8 cellular contexts compared by ENCODE assay signal in the genomic region with DNA sequence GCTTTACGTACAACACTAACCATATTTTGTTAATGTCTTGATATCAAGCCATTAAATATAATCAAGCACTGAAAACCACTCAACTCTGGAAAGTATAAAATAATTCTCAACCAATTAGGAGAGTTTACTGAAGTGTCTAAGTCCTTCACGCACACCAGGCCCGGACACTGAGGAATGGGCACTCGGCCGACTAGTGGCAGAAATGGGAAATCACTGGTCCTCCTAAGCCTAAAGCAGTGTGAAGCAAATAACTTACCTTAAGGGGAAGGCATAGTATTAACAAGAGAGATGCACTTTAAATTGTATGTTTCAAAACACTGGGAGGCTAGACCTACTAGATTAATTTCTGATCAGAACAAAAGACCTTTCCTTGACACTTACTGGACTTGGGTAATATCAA. TPM values are rescaled to one million over a fixed set of nuclear protein-coding genes. Genes with fewer than 3 reads are reported as not detected.
A peak's percentile ranks its signal among the peaks of the same experiment; 100 is the strongest.
DNase-seq lines count a peak whose midpoint lies in the region; ATAC-seq and TF ChIP-seq lines count a peak whose summit lies in the region.

No MANE protein-coding gene starts in this region.

- H3K27ac Mint-ChIP-seq in nephron progenitor cell = no peak overlapping the region
- no peak overlapping the region for H3K27ac Mint-ChIP-seq in activated naive CD8-positive, alpha-beta T cell treated with anti-CD3 and anti-CD28 coated beads for 36 hours

- DNase-seq in GM12864 (ENCODE audit: low read depth) (no peak), LNCaP clone FGC (ENCODE audit: low read depth) (no peak), epithelial cell of esophagus (ENCODE audit: low read depth) (peak; percentile 24), nephron progenitor cell (peak; percentile 34), RKO (ENCODE audit: low spot score) (no peak), NCI-H1436 treated with DMSO at 0.1 percent for 48 hours (lab: John Stamatoyannopoulos, UW) (no peak)
- no peak for DNase-seq in activated naive CD8-positive, alpha-beta T cell treated with anti-CD3 and anti-CD28 coated beads for 36 hours

- peaks cover 64% of the 10 kb centered on the region for H3K36me3 Mint-ChIP-seq in nephron progenitor cell (ENCODE audit: low read depth)
- peaks cover 15% of the 10 kb centered on the region for H3K36me3 Mint-ChIP-seq in activated naive CD8-positive, alpha-beta T cell treated with anti-CD3 and anti-CD28 coated beads for 36 hours

- peaks cover 7% of the 10 kb centered on the region for H3K4me1 Mint-ChIP-seq in nephron progenitor cell
- peaks cover 21% of the 10 kb centered on the region for H3K4me1 Mint-ChIP-seq in activated naive CD8-positive, alpha-beta T cell treated with anti-CD3 and anti-CD28 coated beads for 36 hours

- H3K27me3 Mint-ChIP-seq in nephron progenitor cell (ENCODE audit: low read depth, poor library complexity) = no peaks in the 10 kb centered on the region
- no peaks in the 10 kb centered on the region for H3K27me3 Mint-ChIP-seq in activated naive CD8-positive, alpha-beta T cell treated with anti-CD3 and anti-CD28 coated beads for 36 hours

- no peak overlapping the region for H3K4me3 Mint-ChIP-seq in nephron progenitor cell
- H3K4me3 Mint-ChIP-seq in activated naive CD8-positive, alpha-beta T cell treated with anti-CD3 and anti-CD28 coated beads for 36 hours = no peak overlapping the region

- TF ChIP-seq CTCF in GM12864 (IDR thresholded peaks at IDR 0.05; ENCODE audit: low read depth, low read length, missing control alignments) (peak; percentile 38), LNCaP clone FGC (IDR thresholded peaks at IDR 0.05; ENCODE audit: control insufficient read depth, extremely low read depth, insufficient read depth) (peak; percentile 33), epithelial cell of esophagus (IDR thresholded peaks at IDR 0.05; ENCODE audit: insufficient read depth, low read depth, low read length, missing control alignments) (peak; percentile 37), nephron progenitor cell (IDR thresholded peaks at IDR 0.05) (peak; percentile 58)

- no peak overlapping the region for H3K4me3 ChIP-seq in GM12864 (ENCODE audit: low read depth, low read length)
- H3K4me3 ChIP-seq in LNCaP clone FGC (ENCODE audit: low read depth, low read length) = no peak overlapping the region
- H3K4me3 ChIP-seq in epithelial cell of esophagus (ENCODE audit: low read length) = no peak overlapping the region

- H3K9me3 Mint-ChIP-seq in nephron progenitor cell = peaks cover 28% of the 10 kb centered on the region
- no peaks in the 10 kb centered on the region for H3K9me3 Mint-ChIP-seq in activated naive CD8-positive, alpha-beta T cell treated with anti-CD3 and anti-CD28 coated beads for 36 hours

- ATAC-seq in HG02678 (IDR thresholded peaks at IDR 0.05; ENCODE audit: unreplicated experiment) = no peak

RNA-seq across cellular contexts. Expression of a gene that starts 45.7 kb away (rescaled TPM):
- total RNA-seq in activated naive CD8-positive, alpha-beta T cell treated with anti-CD3 and anti-CD28 coated beads for 36 hours = 10 to 100 TPM; 51.9 to 58.1 TPM

RNA-seq across cellular contexts. Expression of a gene that starts 45.9 kb away (rescaled TPM):
- total RNA-seq in activated naive CD8-positive, alpha-beta T cell treated with anti-CD3 and anti-CD28 coated beads for 36 hours = 10 to 100 TPM; 63.0 to 64.5 TPM

Comparison
In these comparisons a context has a peak if more than half of its experiments do, and no peak if none do; other contexts are left out.
1. DNase-seq: peak in epithelial cell of esophagus (single experiment) and nephron progenitor cell (single experiment); none in GM12864 (single experiment), LNCaP clone FGC (single experiment), RKO (single experiment), activated naive CD8-positive, alpha-beta T cell treated with anti-CD3 and anti-CD28 coated beads for 36 hours (single experiment) and NCI-H1436 treated with DMSO at 0.1 percent for 48 hours (single experiment).
2. Peak in every context shown above with its lines, with median percentiles within 50 percentile points of each other: CTCF ChIP-seq.